ENCODE assay signal across 8 cellular contexts in the genomic region with DNA sequence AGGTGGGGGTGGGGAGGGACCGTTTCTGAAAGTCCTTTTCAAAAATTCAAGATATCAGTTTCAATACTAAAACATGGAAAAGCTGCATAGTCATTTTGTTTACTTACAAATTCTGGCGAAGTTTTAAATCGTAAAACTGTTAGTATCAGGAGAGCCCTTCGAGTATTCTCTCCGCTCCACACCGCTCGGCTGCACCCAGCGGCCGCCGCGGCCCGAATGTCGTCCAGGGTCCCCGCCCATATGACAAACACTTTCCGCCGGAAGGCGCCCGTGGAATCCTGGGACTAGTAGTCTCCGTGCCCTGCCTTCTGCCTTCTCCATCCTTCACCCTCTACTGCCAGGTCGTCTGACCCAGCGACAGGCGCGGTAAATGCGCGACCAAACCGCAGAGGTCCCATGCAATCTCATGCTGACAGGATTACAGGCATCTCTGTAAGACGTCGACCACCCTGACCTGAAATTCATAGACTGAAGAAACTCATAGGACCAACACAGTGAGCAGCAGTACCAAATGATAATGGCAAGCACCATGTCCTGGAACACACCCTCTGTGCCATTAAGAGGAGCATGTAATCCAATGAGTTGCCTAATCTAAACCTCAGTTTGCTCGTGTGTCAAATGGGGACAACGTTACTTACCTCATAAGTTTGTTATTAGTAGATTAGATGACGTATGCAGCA. TPM values are rescaled to one million over a fixed set of nuclear protein-coding genes. Genes with fewer than 3 reads are reported as not detected.
A peak's percentile ranks its signal among the peaks of the same experiment; 100 is the strongest.
DNase-seq lines count a peak whose midpoint lies in the region; ATAC-seq and TF ChIP-seq lines count a peak whose summit lies in the region.

A gene (minus strand): TSS at position 218 of the 680 bp plus-strand sequence. CDS start 25,138 bp downstream, outside the sequence.

- POLR2A ChIA-PET in AG04450 (lab: Yijun Ruan, JAX): interaction anchor here (1.2 kb wide), 1 partner anchor 219 kb away, joined by 3 read pairs; no protein-coding TSS in a partner anchor

- CTCF ChIA-PET in AG04450 (lab: Charles Lee): interaction anchor here (1.0 to 2.4 kb wide), 3 partner anchors 10 to 325 kb away, joined by 3 to 11 read pairs (median 3); no protein-coding TSS in a partner anchor

- no peak for TF ChIP-seq CTCF in AG04450 (IDR thresholded peaks at IDR 0.05; ENCODE audit: low read depth, low read length)

- no peaks in the 10 kb centered on the region for H3K9me3 ChIP-seq in AG04450 (ENCODE audit: control insufficient read depth, insufficient read depth, low read length)

- ATAC-seq in GM18873 (IDR thresholded peaks at IDR 0.05; ENCODE audit: low FRiP score, unreplicated experiment): peak; percentile 44
- peak; percentile 54 for ATAC-seq in HG03139 (IDR thresholded peaks at IDR 0.05; ENCODE audit: unreplicated experiment)

- H3K4me3 ChIP-seq in AG04450 (ENCODE audit: low read depth, low read length): peak within 1 kb of the TSS; percentile 85

- H3K27me3 ChIP-seq in AG04450 (ENCODE audit: control insufficient read depth, insufficient read depth, low read length): no peaks in the 10 kb centered on the region

- no peak for DNase-seq in AG04450 (ENCODE audit: low read depth, low spot score)
- peak; percentile 85 for DNase-seq in NCI-H226
- DNase-seq in activated CD4-positive, CD25-positive, alpha-beta regulatory T cell (lab: John Stamatoyannopoulos, UW): peak; percentile 64 to 70 (median 66)
- DNase-seq in central memory CD4-positive, alpha-beta T cell: peak; percentile 78
- peak; percentile 83 for DNase-seq in iris pigment epithelial cell (ENCODE audit: low read depth)
- DNase-seq in stimulated activated CD4-positive, alpha-beta T cell treated with anti-CD3 and anti-CD28 coated beads, Interleukin-12 subunit alpha, Interleukin-12 subunit beta, amount 100 ng/mL, for 48 hours (ENCODE audit: low read depth in 2 of 3, low spot score in 1 of 3): peak; percentile 83 to 88 (median 86)

- H3K27ac ChIP-seq in AG04450 (ENCODE audit: low read depth, low read length): no peak within 1 kb of the TSS

RNA-seq across cellular contexts. Expression of the gene that starts here (rescaled TPM):
- polyA plus RNA-seq in AG04450 (2011; rRNA removed): 40.5 and 48.4 TPM in 2 replicates
- 109 and 133 TPM in 2 replicates for polyA minus RNA-seq in AG04450 (2011; rRNA and poly(A)+ RNA removed)
